ENCODE assay signal across 27 cellular contexts in the genomic region with DNA sequence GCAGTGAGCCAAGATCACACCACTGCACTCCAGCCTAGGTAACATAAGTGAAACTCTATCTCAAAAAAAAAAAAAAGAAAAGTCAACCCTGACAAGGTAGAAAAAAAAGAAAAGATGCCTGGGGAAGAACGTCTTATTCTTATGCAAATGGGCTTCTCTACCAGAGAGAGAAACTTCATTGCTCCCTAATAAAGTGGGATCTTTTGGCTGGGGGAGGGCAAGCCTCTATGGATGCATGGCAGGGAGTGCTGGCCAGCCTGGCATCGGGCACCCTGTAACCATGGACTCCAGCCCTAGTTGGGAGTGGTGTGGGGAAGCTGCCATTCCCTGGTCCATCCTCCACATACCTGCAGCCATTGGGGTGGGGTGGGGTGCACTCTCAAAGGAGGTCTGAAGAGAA. TPM values are rescaled to one million over a fixed set of nuclear protein-coding genes. Genes with fewer than 3 reads are reported as not detected.
"Had no signal": no experiment of that assay in that cellular context is flagged by ENCODE, and none has a peak within 500 bp of the region (broad histone marks: within the 10 kb centered on the region; RNA-seq: fewer than 3 reads in every experiment).

No MANE protein-coding gene starts in this region.

- H3K4me3 ChIP-seq: stomach, suprapubic skin, testis, thoracic aorta, thyroid gland, tibial artery, tibial nerve, transverse colon, upper lobe of left lung, upper lobe of right lung, uterus, vagina had no signal

- H3K36me3 Mint-ChIP-seq: stimulated activated effector memory CD8-positive, alpha-beta T cell treated with anti-CD3 and anti-CD28 coated beads, Interleukin-12 subunit alpha, Interleukin-12 subunit beta, amount 100 ng/mL, for 72 hours; stimulated activated naive B cell treated with anti-CD40 and anti-IgM and Interleukin-4, amounts not matched to agents 10 μg/mL and 1 μg/mL and 100 μg/mL, for 72 hours; type B pancreatic cell had no signal

- H3K36me3 ChIP-seq: stomach, suprapubic skin, thoracic aorta, thyroid gland, tibial artery, tibial nerve, transverse colon, upper lobe of left lung, upper lobe of right lung, uterus, vagina had no signal

- H3K27ac ChIP-seq: stomach, suprapubic skin, testis, thoracic aorta, thyroid gland, tibial artery, tibial nerve, transverse colon, upper lobe of left lung, upper lobe of right lung, uterus, vagina had no signal

- H3K9me3 ChIP-seq: testis, thoracic aorta, thyroid gland, tibial artery, transverse colon, upper lobe of right lung, uterus, vagina had no signal

- H3K27ac Mint-ChIP-seq: stimulated activated effector memory CD8-positive, alpha-beta T cell treated with anti-CD3 and anti-CD28 coated beads, Interleukin-12 subunit alpha, Interleukin-12 subunit beta, amount 100 ng/mL, for 72 hours; stimulated activated memory B cell treated with anti-CD40 and anti-IgM and Interleukin-4, amounts not matched to agents 10 μg/mL and 1 μg/mL and 100 μg/mL, for 72 hours; stimulated activated naive B cell treated with anti-CD40 and anti-IgM and Interleukin-4, amounts not matched to agents 10 μg/mL and 1 μg/mL and 100 μg/mL, for 72 hours; stimulated activated naive CD8-positive, alpha-beta T cell treated with anti-CD3 and anti-CD28 coated beads, Interleukin-15, amount 100 ng/mL, for 72 hours; stimulated activated naive CD8-positive, alpha-beta T cell treated with anti-CD3 and anti-CD28 coated beads, Interleukin-15, Interleukin-2, amounts not matched to agents 100 ng/mL and 50 ng/mL, for 24 hours; type B pancreatic cell had no signal

- H3K4me1 Mint-ChIP-seq: stimulated activated effector memory CD8-positive, alpha-beta T cell treated with anti-CD3 and anti-CD28 coated beads, Interleukin-12 subunit alpha, Interleukin-12 subunit beta, amount 100 ng/mL, for 72 hours; stimulated activated memory B cell treated with anti-CD40 and anti-IgM and Interleukin-4, amounts not matched to agents 10 μg/mL and 1 μg/mL and 100 μg/mL, for 72 hours; stimulated activated naive B cell treated with anti-CD40 and anti-IgM and Interleukin-4, amounts not matched to agents 10 μg/mL and 1 μg/mL and 100 μg/mL, for 72 hours; stimulated activated naive CD8-positive, alpha-beta T cell treated with anti-CD3 and anti-CD28 coated beads, Interleukin-15, amount 100 ng/mL, for 72 hours had no signal

- ATAC-seq: stimulated activated effector memory CD8-positive, alpha-beta T cell treated with anti-CD3 and anti-CD28 coated beads, Interleukin-12 subunit alpha, Interleukin-12 subunit beta, amount 100 ng/mL, for 72 hours; stimulated activated memory B cell treated with anti-CD40 and anti-IgM and Interleukin-4, amounts not matched to agents 10 μg/mL and 1 μg/mL and 100 μg/mL, for 72 hours; stimulated activated naive B cell treated with anti-CD40 and anti-IgM and Interleukin-4, amounts not matched to agents 10 μg/mL and 1 μg/mL and 100 μg/mL, for 72 hours; stimulated activated naive CD8-positive, alpha-beta T cell treated with anti-CD3 and anti-CD28 coated beads, Interleukin-15, amount 100 ng/mL, for 72 hours; stimulated activated naive CD8-positive, alpha-beta T cell treated with anti-CD3 and anti-CD28 coated beads, Interleukin-15, Interleukin-2, amounts not matched to agents 100 U/mL and 50 U/mL, for 24 hours; upper lobe of right lung had no signal

- H3K4me3 Mint-ChIP-seq: stimulated activated effector memory CD8-positive, alpha-beta T cell treated with anti-CD3 and anti-CD28 coated beads, Interleukin-12 subunit alpha, Interleukin-12 subunit beta, amount 100 ng/mL, for 72 hours; stimulated activated memory B cell treated with anti-CD40 and anti-IgM and Interleukin-4, amounts not matched to agents 10 μg/mL and 1 μg/mL and 100 μg/mL, for 72 hours; stimulated activated naive B cell treated with anti-CD40 and anti-IgM and Interleukin-4, amounts not matched to agents 10 μg/mL and 1 μg/mL and 100 μg/mL, for 72 hours; stimulated activated naive CD8-positive, alpha-beta T cell treated with anti-CD3 and anti-CD28 coated beads, Interleukin-15, amount 100 ng/mL, for 72 hours; stimulated activated naive CD8-positive, alpha-beta T cell treated with anti-CD3 and anti-CD28 coated beads, Interleukin-15, Interleukin-2, amounts not matched to agents 100 ng/mL and 50 ng/mL, for 24 hours; type B pancreatic cell had no signal

- H3K4me1 ChIP-seq: stomach, suprapubic skin, testis, thyroid gland, tibial artery, tibial nerve, transverse colon, upper lobe of left lung, upper lobe of right lung, uterus, vagina had no signal

- DNase-seq: stimulated activated CD4-positive, alpha-beta T cell treated with anti-CD3 and anti-CD28 coated beads, Interleukin-2, amount 100 ng/mL, for 48 hours; stimulated activated CD4-positive, alpha-beta T cell treated with anti-CD3 and anti-CD28 coated beads, Interleukin-4, amount 100 ng/mL, for 1 hour; stimulated activated CD4-positive, alpha-beta T cell treated with anti-CD3 and anti-CD28 coated beads, Interleukin-4, amount 100 ng/mL, for 24 hours; stimulated activated CD4-positive, alpha-beta T cell treated with anti-CD3 and anti-CD28 coated beads, Interleukin-4, amount 100 ng/mL, for 4 hours; stimulated activated CD8-positive, alpha-beta memory T cell treated with anti-CD3 and anti-CD28 coated beads, Interleukin-4, amount 100 ng/mL, for 48 hours; stimulated activated naive B cell treated with anti-CD40 and anti-IgM and Interleukin-4, amounts not matched to agents 10 μg/mL and 1 μg/mL and 100 μg/mL, for 72 hours; stimulated activated naive CD4-positive, alpha-beta T cell; stimulated activated naive CD4-positive, alpha-beta T cell treated with Interleukin-2 at 50 U/mL for 16 hours; stimulated activated naive CD8-positive, alpha-beta T cell treated with anti-CD3 and anti-CD28 coated beads, Interleukin-15, amount 100 ng/mL, for 72 hours; stimulated activated naive CD8-positive, alpha-beta T cell treated with anti-CD3 and anti-CD28 coated beads, Interleukin-15, Interleukin-2, amounts not matched to agents 100 U/mL and 50 U/mL, for 24 hours; stomach; substantia nigra; testis; thyroid gland; tibial artery; transverse colon; upper lobe of right lung; uterus had no signal

- H3K27me3 ChIP-seq: stomach, suprapubic skin, testis, thyroid gland, tibial artery, tibial nerve, transverse colon, upper lobe of left lung, upper lobe of right lung, uterus, vagina had no signal

- H3K27me3 Mint-ChIP-seq: stimulated activated memory B cell treated with anti-CD40 and anti-IgM and Interleukin-4, amounts not matched to agents 10 μg/mL and 1 μg/mL and 100 μg/mL, for 72 hours; stimulated activated naive B cell treated with anti-CD40 and anti-IgM and Interleukin-4, amounts not matched to agents 10 μg/mL and 1 μg/mL and 100 μg/mL, for 72 hours; stimulated activated naive CD8-positive, alpha-beta T cell treated with anti-CD3 and anti-CD28 coated beads, Interleukin-15, amount 100 ng/mL, for 72 hours; stimulated activated naive CD8-positive, alpha-beta T cell treated with anti-CD3 and anti-CD28 coated beads, Interleukin-15, Interleukin-2, amounts not matched to agents 100 ng/mL and 50 ng/mL, for 24 hours; type B pancreatic cell had no signal

RNA-seq across cellular contexts. Expression of a gene that starts 30.7 kb away (rescaled TPM):
- polyA plus RNA-seq: stomach had no signal
